ENCODE assay signal across 17 cellular contexts in the genomic region with DNA sequence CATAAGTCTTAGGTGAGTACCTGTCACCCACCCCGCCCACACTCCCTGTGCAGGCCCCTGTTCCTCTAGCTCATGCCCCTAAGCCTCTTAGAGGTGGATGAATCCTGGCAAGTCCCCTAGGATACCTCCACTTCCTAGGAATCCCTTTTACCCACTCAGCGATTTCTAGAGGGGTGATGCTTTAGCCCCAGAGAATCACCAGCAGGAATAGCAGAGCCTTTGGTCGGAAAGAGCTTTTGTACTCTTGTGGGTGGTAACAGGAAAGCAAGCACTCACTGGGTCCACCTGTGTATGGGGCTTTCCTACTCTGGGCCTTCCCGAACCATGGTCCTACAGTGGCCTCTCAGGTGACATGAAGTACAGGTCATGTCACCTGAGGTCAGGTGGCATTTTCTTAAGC.
DNase-seq lines count a peak whose midpoint lies in the region; ATAC-seq and TF ChIP-seq lines count a peak whose summit lies in the region.
"Had no signal": no experiment of that assay in that cellular context is flagged by ENCODE, and none has a peak within 500 bp of the region (broad histone marks: within the 10 kb centered on the region; RNA-seq: fewer than 3 reads in every experiment).

No MANE protein-coding gene starts in this region.

- H3K18ac ChIP-seq in mesenchymal stem cell (ENCODE audit: low read depth in 1 of 2, low read length in 2 of 2): no peak overlapping the region

- no peak overlapping the region for H2AFZ ChIP-seq in mesenchymal stem cell (ENCODE audit: low read depth, low read length)

- no peak for TF ChIP-seq POLR2A in breast epithelium (IDR thresholded peaks at IDR 0.05)

- intact Hi-C loops in breast epithelium (cut with DNase I; ENCODE audit: low total_unique reads) (no loop called here), MCF 10A (cut with micrococcal nuclease) (no loop called here)

- no peak overlapping the region for H3K4me3 ChIP-seq in breast epithelium
- no peak overlapping the region for H3K4me3 ChIP-seq in mesenchymal stem cell (ENCODE audit: insufficient read depth in 1 of 2, low read depth in 1 of 2, low read length in 2 of 2)
- no peak overlapping the region for H3K4me3 ChIP-seq in WERI-Rb-1 (ENCODE audit: low read depth, low read length)
- H3K4me3 ChIP-seq: GM12878 had no signal

- H2AK5ac ChIP-seq in mesenchymal stem cell (ENCODE audit: low read length, severe bottlenecking): peak overlapping the region; percentile 19

- H3K36me3 Mint-ChIP-seq in MCF 10A (ENCODE audit: insufficient read depth, unreplicated experiment) (peaks cover 57% of the 10 kb centered on the region), endothelial cell (ENCODE audit: low read depth, unreplicated experiment) (peaks cover 6% of the 10 kb centered on the region)
- H3K36me3 Mint-ChIP-seq in stimulated activated effector memory CD8-positive, alpha-beta T cell treated with anti-CD3 and anti-CD28 coated beads, Interleukin-12 subunit alpha, Interleukin-12 subunit beta, amount 100 ng/mL, for 72 hours: peaks cover 99% of the 10 kb centered on the region

- H3K14ac ChIP-seq in mesenchymal stem cell (ENCODE audit: low read length in 2 of 2): no peak overlapping the region

- CTCF ChIA-PET in MCF 10A (lab: Yijun Ruan, JAX) (no interaction called here), RWPE1 (lab: Yijun Ruan, JAX) (no interaction called here)

- no peak overlapping the region for H3K23ac ChIP-seq in mesenchymal stem cell (ENCODE audit: low read length in 2 of 2)

- H3K4me1 ChIP-seq in breast epithelium (peaks cover 24 to 34% of the 10 kb centered on the region in 2 donors), mesenchymal stem cell (ENCODE audit: control insufficient read depth, insufficient read depth, low read depth, low read length) (peaks cover 36% of the 10 kb centered on the region)

- H3K9me3 ChIP-seq in breast epithelium (no peaks in the 10 kb centered on the region), mesenchymal stem cell (ENCODE audit: control insufficient read depth, low read length) (no peaks in the 10 kb centered on the region), WERI-Rb-1 (ENCODE audit: severe bottlenecking) (no peaks in the 10 kb centered on the region)

- H4K8ac ChIP-seq in mesenchymal stem cell (ENCODE audit: low read length): no peak overlapping the region

- H3K27me3 ChIP-seq in breast epithelium (no peaks in the 10 kb centered on the region), mesenchymal stem cell (ENCODE audit: control insufficient read depth in 1 of 2, insufficient read depth in 1 of 2, low read length in 2 of 2) (no peaks in the 10 kb centered on the region), WERI-Rb-1 (ENCODE audit: insufficient read depth, low read depth, severe bottlenecking) (peaks cover 98% of the 10 kb centered on the region)

- no peak for TF ChIP-seq CTCF in breast epithelium (IDR thresholded peaks at IDR 0.05)
- no peak for TF ChIP-seq CTCF in MCF 10A (IDR thresholded peaks at IDR 0.05; ENCODE audit: unreplicated experiment)
- TF ChIP-seq CTCF in RWPE1 (conservative IDR thresholded peaks at IDR 0.05; ENCODE audit: low read depth): no peak
- no peak for TF ChIP-seq CTCF in WERI-Rb-1 (IDR thresholded peaks at IDR 0.05; ENCODE audit: low read depth, low read length)
- TF ChIP-seq CTCF in endothelial cell (IDR thresholded peaks at IDR 0.05; ENCODE audit: unreplicated experiment): no peak

- 97% methylated on average over 4 of the region's 4 CpGs for WGBS in mesenchymal stem cell

- BruUV-seq in MCF 10A (replicated peaks; lab: Mats Ljungman, UMichigan): no TSS peak

- H3K27ac ChIP-seq in breast epithelium (peak overlapping the region; percentile 49 to 50), RWPE1 (peak overlapping the region; percentile 45), mesenchymal stem cell (ENCODE audit: low read length, poor library complexity, severe bottlenecking) (no peak overlapping the region), WERI-Rb-1 (no peak overlapping the region)

- H3K4me1 Mint-ChIP-seq in MCF 10A (ENCODE audit: insufficient read depth, unreplicated experiment): peaks cover 55% of the 10 kb centered on the region
- peaks cover 78% of the 10 kb centered on the region for H3K4me1 Mint-ChIP-seq in stimulated activated effector memory CD8-positive, alpha-beta T cell treated with anti-CD3 and anti-CD28 coated beads, Interleukin-12 subunit alpha, Interleukin-12 subunit beta, amount 100 ng/mL, for 72 hours
- peaks cover 33% of the 10 kb centered on the region for H3K4me1 Mint-ChIP-seq in endothelial cell (ENCODE audit: unreplicated experiment)

- peaks cover 28% of the 10 kb centered on the region for H3K79me1 ChIP-seq in mesenchymal stem cell (replicated peaks; ENCODE audit: low read length, poor library complexity, severe bottlenecking)

- no peak overlapping the region for H2BK120ac ChIP-seq in mesenchymal stem cell (ENCODE audit: low read depth, low read length)

- H2BK12ac ChIP-seq in mesenchymal stem cell (ENCODE audit: low read length in 2 of 2): no peak overlapping the region

- H3K4me2 ChIP-seq in mesenchymal stem cell (ENCODE audit: low read length, poor library complexity, severe bottlenecking): no peak overlapping the region

- H3K9me3 Mint-ChIP-seq in MCF 10A (ENCODE audit: unreplicated experiment): no peaks in the 10 kb centered on the region
- H3K9me3 Mint-ChIP-seq in stimulated activated effector memory CD8-positive, alpha-beta T cell treated with anti-CD3 and anti-CD28 coated beads, Interleukin-12 subunit alpha, Interleukin-12 subunit beta, amount 100 ng/mL, for 72 hours: no peaks in the 10 kb centered on the region
- no peaks in the 10 kb centered on the region for H3K9me3 Mint-ChIP-seq in endothelial cell (ENCODE audit: unreplicated experiment)
- H3K9me3 Mint-ChIP-seq: CD4-positive, alpha-beta T cell had no signal

- H3K4me3 Mint-ChIP-seq in MCF 10A (ENCODE audit: unreplicated experiment) (no peak overlapping the region), endothelial cell (ENCODE audit: unreplicated experiment) (no peak overlapping the region)
- no peak overlapping the region for H3K4me3 Mint-ChIP-seq in stimulated activated effector memory CD8-positive, alpha-beta T cell treated with anti-CD3 and anti-CD28 coated beads, Interleukin-12 subunit alpha, Interleukin-12 subunit beta, amount 100 ng/mL, for 72 hours
- H3K4me3 Mint-ChIP-seq: B cell; CD4-positive, alpha-beta T cell had no signal

- no peak overlapping the region for H4K91ac ChIP-seq in mesenchymal stem cell (ENCODE audit: low read length)

- POLR2A ChIA-PET in MCF 10A (lab: Yijun Ruan, JAX): interaction anchor here (1.5 to 2.0 kb wide), 3 partner anchors 23 to 43 kb away, joined by 3 to 11 read pairs (median 5); no protein-coding TSS in a partner anchor
- POLR2A ChIA-PET in RWPE1 (lab: Yijun Ruan, JAX; ENCODE audit: low non-redundant PET): no interaction called here

- DNase-seq in breast epithelium (ENCODE audit: low spot score in 2 of 2) (no peak), MCF 10A (ENCODE audit: unreplicated experiment) (no peak), RWPE1 (ENCODE audit: low spot score) (no peak), mesenchymal stem cell (no peak), NCI-H748 (lab: John Stamatoyannopoulos, UW; ENCODE audit: unreplicated experiment) (no peak), WERI-Rb-1 (no peak), endothelial cell (ENCODE audit: low spot score) (no peak)
- DNase-seq in stimulated activated effector memory CD8-positive, alpha-beta T cell treated with anti-CD3 and anti-CD28 coated beads, Interleukin-12 subunit alpha, Interleukin-12 subunit beta, amount 100 ng/mL, for 72 hours (ENCODE audit: low spot score in 2 of 2): no peak
- DNase-seq: 8988T; C1 segment of cervical spinal cord; Calu3; CD4-positive, alpha-beta T cell; DMS 273 treated with DMSO at 0.1 percent for 48 hours; DMS79 had no signal

- no peaks in the 10 kb centered on the region for H3K27me3 Mint-ChIP-seq in MCF 10A (ENCODE audit: insufficient read depth, unreplicated experiment)
- H3K27me3 Mint-ChIP-seq in endothelial cell (ENCODE audit: unreplicated experiment): peaks cover 2% of the 10 kb centered on the region
- H3K27me3 Mint-ChIP-seq: B cell; CD4-positive, alpha-beta T cell had no signal

- no peak for ATAC-seq in stimulated activated effector memory CD8-positive, alpha-beta T cell treated with anti-CD3 and anti-CD28 coated beads, Interleukin-12 subunit alpha, Interleukin-12 subunit beta, amount 100 ng/mL, for 72 hours
- ATAC-seq: GM12878, HCT116 had no signal

- no peak overlapping the region for H2BK15ac ChIP-seq in mesenchymal stem cell (ENCODE audit: low read depth, poor library complexity, severe bottlenecking)

- no peak overlapping the region for H2BK5ac ChIP-seq in mesenchymal stem cell (ENCODE audit: low read depth, low read length, poor library complexity, severe bottlenecking)

- H3K9ac ChIP-seq in mesenchymal stem cell (ENCODE audit: low read length): no peak overlapping the region

- peaks cover 5% of the 10 kb centered on the region for H3K36me3 ChIP-seq in breast epithelium
- H3K36me3 ChIP-seq in mesenchymal stem cell (ENCODE audit: control insufficient read depth in 1 of 2, insufficient read depth in 2 of 2, low read depth in 1 of 2, low read length in 2 of 2): peaks cover 22 to 97% of the 10 kb centered on the region in 2 experiments
- no peaks in the 10 kb centered on the region for H3K36me3 ChIP-seq in WERI-Rb-1

- H3K27ac Mint-ChIP-seq in MCF 10A (ENCODE audit: low read depth, unreplicated experiment): no peak overlapping the region
- H3K27ac Mint-ChIP-seq in stimulated activated effector memory CD8-positive, alpha-beta T cell treated with anti-CD3 and anti-CD28 coated beads, Interleukin-12 subunit alpha, Interleukin-12 subunit beta, amount 100 ng/mL, for 72 hours: peak overlapping the region; percentile 78
- H3K27ac Mint-ChIP-seq in endothelial cell (ENCODE audit: unreplicated experiment): no peak overlapping the region
- H3K27ac Mint-ChIP-seq: B cell had no signal

- H3K4ac ChIP-seq in mesenchymal stem cell (ENCODE audit: low read depth in 1 of 2, low read length in 2 of 2): no peak overlapping the region

Comparison
In these comparisons a context has a peak if more than half of its experiments do, and no peak if none do; other contexts are left out.
1. H3K27ac ChIP-seq: peak in breast epithelium (2 of 2) and RWPE1 (single experiment); none in mesenchymal stem cell (single experiment) and WERI-Rb-1 (single experiment).